ENCODE assay signal across 8 cellular contexts in the genomic region with DNA sequence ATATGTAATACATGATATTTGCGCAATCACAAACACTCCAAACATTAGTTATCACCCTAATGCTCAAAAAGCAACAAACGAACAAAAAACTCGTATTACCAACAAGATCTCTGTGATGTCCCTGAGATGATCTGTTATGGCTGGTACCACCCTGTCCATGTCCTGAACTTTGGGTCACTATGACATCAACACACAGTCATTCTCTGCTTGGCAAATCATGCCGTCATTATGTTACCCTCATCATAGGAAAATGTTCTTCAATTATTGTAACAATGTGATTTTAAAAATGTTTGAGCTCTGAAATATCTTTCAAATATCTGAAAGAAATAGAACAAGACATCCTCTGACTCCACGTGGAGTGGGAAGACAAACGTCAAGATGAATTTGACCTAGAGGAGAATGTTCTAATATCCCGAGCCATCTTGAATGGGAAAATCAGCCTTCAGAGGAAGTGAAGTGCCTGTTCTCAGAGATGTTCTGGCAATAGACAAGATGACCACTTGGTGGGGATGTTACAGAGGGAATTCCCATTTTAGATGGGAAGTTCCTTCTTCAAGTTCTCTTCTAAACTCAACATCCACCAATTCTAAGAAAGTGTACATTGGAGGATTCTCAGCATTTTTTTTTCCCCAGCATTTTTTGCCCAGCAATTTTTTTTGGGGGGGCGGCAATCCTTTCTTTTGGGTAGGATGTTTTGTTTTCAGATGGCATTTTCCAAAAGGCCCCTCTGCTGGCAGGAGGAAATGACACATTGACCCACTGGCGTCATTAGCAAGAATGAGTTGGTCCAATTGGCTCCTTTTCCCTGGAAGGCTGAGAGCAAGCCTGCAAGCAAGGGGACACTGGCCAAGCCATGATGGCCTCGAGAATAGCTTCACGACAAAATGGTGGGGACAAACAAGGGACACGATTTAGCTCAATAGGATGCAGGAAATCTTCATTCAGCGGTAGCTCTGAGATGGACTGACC. TPM values are rescaled to one million over a fixed set of nuclear protein-coding genes. Genes with fewer than 3 reads are reported as not detected.
A peak's percentile ranks its signal among the peaks of the same experiment; 100 is the strongest.
DNase-seq lines count a peak whose midpoint lies in the region; ATAC-seq, FAIRE-seq and TF ChIP-seq lines count a peak whose summit lies in the region.

No MANE protein-coding gene starts in this region.

- TF ChIP-seq CTCF in epithelial cell of proximal tubule (conservative IDR thresholded peaks at IDR 0.05; ENCODE audit: low read depth, low read length) (peak; percentile 77), sigmoid colon (IDR thresholded peaks at IDR 0.05) (peak in 3 of 4 experiments; percentile 23 to 47 (median 44)), ascending aorta (IDR thresholded peaks at IDR 0.05) (peak in 1 of 3 experiments; percentile 18)

- no peaks in the 10 kb centered on the region for H3K9me3 ChIP-seq in NT2/D1 (ENCODE audit: insufficient read depth, low read length)
- H3K9me3 ChIP-seq in sigmoid colon, result no peaks in the 10 kb centered on the region
- H3K9me3 ChIP-seq in ascending aorta, result no peaks in the 10 kb centered on the region

- no peaks in the 10 kb centered on the region for H3K36me3 ChIP-seq in NT2/D1 (ENCODE audit: insufficient read depth, insufficient read length, low read length)
- H3K36me3 ChIP-seq in sigmoid colon, result no peaks in the 10 kb centered on the region
- no peaks in the 10 kb centered on the region for H3K36me3 ChIP-seq in ascending aorta

- H3K4me3 ChIP-seq in NT2/D1 (ENCODE audit: insufficient read length, low read depth) (no peak overlapping the region), epithelial cell of proximal tubule (ENCODE audit: low read depth, low read length) (no peak overlapping the region), sigmoid colon (no peak overlapping the region), ascending aorta (no peak overlapping the region)

- H3K4me1 ChIP-seq in NT2/D1 (ENCODE audit: insufficient read depth, insufficient read length) (no peaks in the 10 kb centered on the region), sigmoid colon (no peaks in the 10 kb centered on the region), ascending aorta (no peaks in the 10 kb centered on the region)

- no peak for TF ChIP-seq POLR2A in sigmoid colon (IDR thresholded peaks at IDR 0.05)

- H3K27ac ChIP-seq in sigmoid colon, result no peak overlapping the region
- no peak overlapping the region for H3K27ac ChIP-seq in ascending aorta

- no peaks in the 10 kb centered on the region for H3K27me3 ChIP-seq in NT2/D1 (ENCODE audit: insufficient read depth, insufficient read length)
- H3K27me3 ChIP-seq in sigmoid colon, result no peaks in the 10 kb centered on the region
- H3K27me3 ChIP-seq in ascending aorta, result no peaks in the 10 kb centered on the region

- no peak for TF ChIP-seq EP300 in sigmoid colon (IDR thresholded peaks at IDR 0.05)

- H3K9ac ChIP-seq in NT2/D1 (ENCODE audit: insufficient read length, low read depth), result no peak overlapping the region

- no peak for ATAC-seq in HG02970 (IDR thresholded peaks at IDR 0.05; ENCODE audit: low FRiP score, unreplicated experiment)

- WGBS in sigmoid colon, 2 donors, result 63 to 70% methylated on average over 13 of the region's 13 CpGs

- DNase-seq in AG08395 (ENCODE audit: low spot score), result peak; percentile 87
- DNase-seq in GM18507 (ENCODE audit: extremely low spot score, insufficient read length, low read depth), result peak; percentile 7
- DNase-seq in NT2/D1 (ENCODE audit: low read depth, low spot score), result peak; percentile 55
- DNase-seq in epithelial cell of proximal tubule (ENCODE audit: low read depth), result peak; percentile 37
- DNase-seq in sigmoid colon, result no peak
- DNase-seq in ascending aorta (ENCODE audit: low spot score in 2 of 2), result no peak
- DNase-seq in effector CD4-positive, alpha-beta T cell, result no peak

- FAIRE-seq in GM18507 (lab: Jason Lieb, UNC), result no peak

- intact Hi-C loops in sigmoid colon (cut with DNase I), result loop anchor here (2.0 kb wide), 1 partner anchor 199 kb away; no protein-coding TSS in a partner anchor
- intact Hi-C loops in ascending aorta (cut with DNase I), result no loop called here

RNA-seq across cellular contexts. Expression of a gene that starts 3.7 kb away (rescaled TPM):
- total RNA-seq in epithelial cell of proximal tubule (0.29 and 0.72 TPM in 2 replicates), sigmoid colon (not detected), ascending aorta (not detected)
- 10 to 100 TPM; 27.3 to 46.0 (median 32.4) TPM for polyA plus RNA-seq in sigmoid colon

RNA-seq across cellular contexts. Expression of a gene that starts 20.1 kb away (rescaled TPM):
- total RNA-seq in epithelial cell of proximal tubule, result 13.5 and 16.1 TPM in 2 replicates
- total RNA-seq in sigmoid colon, result 1 to 10 TPM in 2 of 4 donors, under 1 TPM in 2; 0.49 to 2.2 (median 1.2) TPM
- polyA plus RNA-seq in sigmoid colon, result 1 to 10 TPM in 2 of 3 donors, under 1 TPM in 1; 0.60 to 3.2 (median 1.7) TPM
- 0.11 TPM for total RNA-seq in ascending aorta

Comparison
In these comparisons a context has a peak if more than half of its experiments do, and no peak if none do; other contexts are left out.
1. DNase-seq: peak in AG08395 (single experiment), GM18507 (single experiment), NT2/D1 (single experiment) and epithelial cell of proximal tubule (single experiment); none in sigmoid colon (single experiment), ascending aorta (0 of 2) and effector CD4-positive, alpha-beta T cell (single experiment).